Comparison of ENCODE assay signal across 8 cellular contexts in genomic region chr19:57099199-57099661, GRCh38. TPM values are rescaled to one million over a fixed set of nuclear protein-coding genes. Genes with fewer than 3 reads are reported as not detected.
DNase-seq lines count a peak whose midpoint lies in the region; ATAC-seq and TF ChIP-seq lines count a peak whose summit lies in the region.

No MANE protein-coding gene starts in this region.

- H3K27me3 ChIP-seq in left ventricle myocardium inferior (ENCODE audit: low read depth) (peaks cover 39% of the 10 kb centered on the region), gastrocnemius medialis (no peaks in the 10 kb centered on the region)

- TF ChIP-seq CTCF in left ventricle myocardium inferior (IDR thresholded peaks at IDR 0.05; ENCODE audit: borderline replicate concordance), result peak; percentile 91
- peak in 3 of 5 experiments; percentile 40 to 54 (median 52) for TF ChIP-seq CTCF in gastrocnemius medialis (IDR thresholded peaks at IDR 0.05 in 4 of 5, conservative IDR thresholded peaks at IDR 0.05 in 1 of 5)

- H3K9me3 ChIP-seq in left ventricle myocardium inferior (replicated peaks) (no peaks in the 10 kb centered on the region), gastrocnemius medialis (no peaks in the 10 kb centered on the region)

- H3K4me3 ChIP-seq in left ventricle myocardium inferior (no peak overlapping the region), gastrocnemius medialis (no peak overlapping the region)

- H3K27ac ChIP-seq in left ventricle myocardium inferior (replicated peaks), result no peak overlapping the region
- no peak overlapping the region for H3K27ac ChIP-seq in gastrocnemius medialis

- no peak for TF ChIP-seq POLR2A in gastrocnemius medialis (IDR thresholded peaks at IDR 0.05)

- H3K4me1 ChIP-seq in left ventricle myocardium inferior (peaks cover 3% of the 10 kb centered on the region), gastrocnemius medialis (no peaks in the 10 kb centered on the region)

- peak; percentile 58 for DNase-seq in NCI-H82 (lab: John Stamatoyannopoulos, UW)
- no peak for DNase-seq in NCI-H82 treated with DMSO at 0.1 percent for 48 hours (lab: John Stamatoyannopoulos, UW; ENCODE audit: unreplicated experiment)
- peak; percentile 41 for DNase-seq in SK-MEL-5 (ENCODE audit: low read depth, low spot score)
- peak; percentile 15 for DNase-seq in activated naive CD8-positive, alpha-beta T cell treated with anti-CD3 and anti-CD28 coated beads, Interleukin-2, amount 50 U/mL, for 16 hours (ENCODE audit: low read depth, low spot score)
- peak; percentile 72 for DNase-seq in left ventricle myocardium inferior
- no peak for DNase-seq in gastrocnemius medialis
- no peak for DNase-seq in cortex of kidney (lab: John Stamatoyannopoulos, UW)

- ATAC-seq in gastrocnemius medialis, result no peak
- ATAC-seq in HG03280 (IDR thresholded peaks at IDR 0.05; ENCODE audit: unreplicated experiment), result no peak

- H3K36me3 ChIP-seq in left ventricle myocardium inferior, result no peaks in the 10 kb centered on the region
- no peaks in the 10 kb centered on the region for H3K36me3 ChIP-seq in gastrocnemius medialis

- in situ Hi-C loops in SK-MEL-5 (cut with HindIII; ENCODE audit: low pct_unique_long_range_greater_than_20kb, low sequenced_read_pairs), result no loop called here
- in situ Hi-C loops in gastrocnemius medialis (cut with MboI; ENCODE audit: low sequenced_read_pairs in 4 of 4), result no loop called here

- intact Hi-C loops in left ventricle myocardium inferior (cut with micrococcal nuclease), result loop anchor here (5.0 kb wide), 1 partner anchor 352 kb away; no protein-coding TSS in a partner anchor
- intact Hi-C loops in gastrocnemius medialis (cut with DNase I; ENCODE audit: low total_unique reads), result no loop called here

RNA-seq across cellular contexts. Expression of gene USP29, which starts 20.6 kb away (rescaled TPM):
- not detected in 2 replicates for total RNA-seq in SK-MEL-5 (2014; rRNA removed; shearing (Covaris generic))
- not detected in 2 replicates for polyA plus RNA-seq in SK-MEL-5 (2015; cell fraction: cytosol; rRNA removed)
- not detected in 2 replicates for polyA plus RNA-seq in SK-MEL-5 (2015; cell fraction: nucleus; rRNA removed)
- total RNA-seq in left ventricle myocardium inferior (not detected), gastrocnemius medialis (not detected)

RNA-seq across cellular contexts. Expression of gene ZIM3, which starts 45.8 kb away (rescaled TPM):
- total RNA-seq in SK-MEL-5 (2014; rRNA removed; shearing (Covaris generic)), result not detected in 2 replicates
- polyA plus RNA-seq in SK-MEL-5 (2015; cell fraction: cytosol; rRNA removed), result not detected in 2 replicates
- polyA plus RNA-seq in SK-MEL-5 (2015; cell fraction: nucleus; rRNA removed), result not detected in 2 replicates
- not detected for total RNA-seq in left ventricle myocardium inferior
- not detected for total RNA-seq in gastrocnemius medialis

Comparison
In these comparisons a context has a peak if more than half of its experiments do, and no peak if none do; other contexts are left out.
1. DNase-seq: peak in NCI-H82 (single experiment), SK-MEL-5 (single experiment), activated naive CD8-positive, alpha-beta T cell treated with anti-CD3 and anti-CD28 coated beads, Interleukin-2, amount 50 U/mL, for 16 hours (single experiment) and left ventricle myocardium inferior (single experiment); none in NCI-H82 treated with DMSO at 0.1 percent for 48 hours (single experiment), gastrocnemius medialis (0 of 2) and cortex of kidney (single experiment).